Comparison of ENCODE assay signal across 10 cellular contexts in genomic region chr15:29820802-29821160, GRCh38. TPM values are rescaled to one million over a fixed set of nuclear protein-coding genes. Genes with fewer than 3 reads are reported as not detected.
DNase-seq lines count a peak whose midpoint lies in the region; ATAC-seq and TF ChIP-seq lines count a peak whose summit lies in the region.
"Had no signal": no experiment of that assay in that cellular context is flagged by ENCODE, and none has a peak within 500 bp of the region (broad histone marks: within the 10 kb centered on the region; RNA-seq: fewer than 3 reads in every experiment).

No MANE protein-coding gene starts in this region.

- TF ChIP-seq CTCF in HFF-Myc (IDR thresholded peaks at IDR 0.05; ENCODE audit: low read depth, low read length, missing control alignments) (no peak), brain microvascular endothelial cell (IDR thresholded peaks at IDR 0.05; ENCODE audit: low read depth, low read length, missing control alignments) (no peak), kidney epithelial cell (IDR thresholded peaks at IDR 0.05; ENCODE audit: insufficient read depth, low read length, poor library complexity, severe bottlenecking) (no peak), smooth muscle cell (IDR thresholded peaks at IDR 0.05; ENCODE audit: borderline replicate concordance, insufficient read depth, poor library complexity, severe bottlenecking) (no peak)

- H3K4me1 ChIP-seq in smooth muscle cell (ENCODE audit: low read depth) = peaks cover 32% of the 10 kb centered on the region

- no peaks in the 10 kb centered on the region for H3K36me3 ChIP-seq in brain microvascular endothelial cell (replicated peaks)
- no peaks in the 10 kb centered on the region for H3K36me3 ChIP-seq in kidney epithelial cell (ENCODE audit: control insufficient read depth, insufficient read depth, low read length)
- no peaks in the 10 kb centered on the region for H3K36me3 ChIP-seq in smooth muscle cell (ENCODE audit: low read depth)
- H3K36me3 ChIP-seq: neutrophil had no signal

- H3K9ac ChIP-seq in smooth muscle cell (ENCODE audit: low read depth) = peak overlapping the region; percentile 97

- no peak overlapping the region for H2AFZ ChIP-seq in smooth muscle cell (ENCODE audit: low read depth)

- H3F3A ChIP-seq in smooth muscle cell (ENCODE audit: low read depth) = peaks cover 6% of the 10 kb centered on the region

- no peaks in the 10 kb centered on the region for H3K9me3 ChIP-seq in smooth muscle cell (replicated peaks; ENCODE audit: low read depth)
- H3K9me3 ChIP-seq: neutrophil had no signal

- in situ Hi-C loops in brain microvascular endothelial cell (cut with HindIII; ENCODE audit: low pct_ligation_motif_present, low sequenced_read_pairs) = no loop called here

- H3K27me3 ChIP-seq in brain microvascular endothelial cell (replicated peaks) (no peaks in the 10 kb centered on the region), kidney epithelial cell (ENCODE audit: control insufficient read depth, insufficient read depth, low read length) (no peaks in the 10 kb centered on the region), smooth muscle cell (ENCODE audit: low read depth) (no peaks in the 10 kb centered on the region)

- H3K79me2 ChIP-seq in smooth muscle cell (ENCODE audit: low read depth) = peaks cover 55% of the 10 kb centered on the region

- H3K27ac ChIP-seq in brain microvascular endothelial cell = peak overlapping the region; percentile 94
- H3K27ac ChIP-seq in smooth muscle cell (ENCODE audit: low read depth) = peak overlapping the region; percentile 94
- H3K27ac ChIP-seq: neutrophil had no signal

- H3K4me2 ChIP-seq in smooth muscle cell = peak overlapping the region; percentile 92

- DNase-seq in HFF-Myc (ENCODE audit: extremely low read depth, low read depth) (no peak), brain microvascular endothelial cell (no peak), kidney epithelial cell (ENCODE audit: low read depth) (no peak), smooth muscle cell (lab: John Stamatoyannopoulos, UW; ENCODE audit: unreplicated experiment) (no peak)
- no peak for DNase-seq in effector CD4-positive, alpha-beta T cell
- DNase-seq: NCI-H1694 had no signal

- H3K4me3 ChIP-seq in HFF-Myc (replicated peaks; ENCODE audit: low read depth, low read length) (peak overlapping the region; percentile 62), brain microvascular endothelial cell (ENCODE audit: low read depth, low read length) (peak overlapping the region; percentile 79), kidney epithelial cell (ENCODE audit: low read depth, low read length) (peak overlapping the region; percentile 84), smooth muscle cell (peak overlapping the region; percentile 86)

- H4K20me1 ChIP-seq in smooth muscle cell (ENCODE audit: low read depth) = peaks cover 55% of the 10 kb centered on the region

- ATAC-seq in HG03521 (IDR thresholded peaks at IDR 0.05; ENCODE audit: unreplicated experiment) (no peak), GM21619 (IDR thresholded peaks at IDR 0.05; ENCODE audit: unreplicated experiment) (no peak), GM18498 (IDR thresholded peaks at IDR 0.05; ENCODE audit: unreplicated experiment) (no peak)

- 8% methylated on average over 4 of the region's 4 CpGs for WGBS in smooth muscle cell (ENCODE audit: low lambda C conversion rate)

RNA-seq across cellular contexts. Expression of gene TJP1, which starts 1.5 kb away (rescaled TPM):
- total RNA-seq in kidney epithelial cell = 145 and 148 TPM in 2 replicates
- total RNA-seq in smooth muscle cell = 73.1 and 89.6 TPM in 2 replicates
- polyA plus RNA-seq in smooth muscle cell = 28.4 and 48.0 TPM in 2 replicates
